In genomic region chr14:89013098-89013504, GRCh38 we compare ENCODE assay signal across 10 cellular contexts.
DNase-seq lines count a peak whose midpoint lies in the region; ATAC-seq and TF ChIP-seq lines count a peak whose summit lies in the region.
"Had no signal": no experiment of that assay in that cellular context is flagged by ENCODE, and none has a peak within 500 bp of the region (broad histone marks: within the 10 kb centered on the region; RNA-seq: fewer than 3 reads in every experiment).

No MANE protein-coding gene starts in this region.

- H2BK5ac ChIP-seq in mesenchymal stem cell (ENCODE audit: low read depth, low read length, poor library complexity, severe bottlenecking): no peak overlapping the region

- no peak for ATAC-seq in activated CD8-positive, alpha-beta T cell treated with anti-CD3 and anti-CD28 coated beads, Interleukin-2, amount 10 ng/mL, durations not matched to agents 7 days and 5 days
- no peak for ATAC-seq in GM18520 (IDR thresholded peaks at IDR 0.05; ENCODE audit: unreplicated experiment)
- no peak for ATAC-seq in naive thymus-derived CD8-positive, alpha-beta T cell
- ATAC-seq in natural killer cell treated with Interleukin-12 subunit alpha and Interleukin-12 subunit beta and Interleukin-15 and Interleukin-18, amount 100 ng/mL, for 72 hours: no peak

- no peak for TF ChIP-seq CTCF in suprapubic skin (IDR thresholded peaks at IDR 0.05)

- no peaks in the 10 kb centered on the region for H3K79me1 ChIP-seq in mesenchymal stem cell (replicated peaks; ENCODE audit: low read length, poor library complexity, severe bottlenecking)

- no peaks in the 10 kb centered on the region for H3K4me1 ChIP-seq in mesenchymal stem cell (ENCODE audit: control insufficient read depth, insufficient read depth, low read depth, low read length)
- H3K4me1 ChIP-seq in suprapubic skin: no peaks in the 10 kb centered on the region
- H3K4me1 ChIP-seq: ascending aorta had no signal

- no peak overlapping the region for H4K91ac ChIP-seq in mesenchymal stem cell (ENCODE audit: low read length)

- no peaks in the 10 kb centered on the region for H3K4me1 Mint-ChIP-seq in activated CD8-positive, alpha-beta T cell treated with anti-CD3 and anti-CD28 coated beads, Interleukin-2, amount 10 ng/mL, durations not matched to agents 7 days and 5 days (ENCODE audit: low read depth)
- H3K4me1 Mint-ChIP-seq in naive thymus-derived CD8-positive, alpha-beta T cell: peaks cover 0 to 5% (median 0%) of the 10 kb centered on the region in 4 donors
- peaks cover 3 to 4% of the 10 kb centered on the region in 2 donors for H3K4me1 Mint-ChIP-seq in natural killer cell treated with Interleukin-12 subunit alpha and Interleukin-12 subunit beta and Interleukin-15 and Interleukin-18, amount 100 ng/mL, for 72 hours (ENCODE audit: low read depth in 2 of 2)

- no peak overlapping the region for H2BK15ac ChIP-seq in mesenchymal stem cell (ENCODE audit: low read depth, poor library complexity, severe bottlenecking)

- 73% methylated on average over 7 of the region's 7 CpGs for WGBS in mesenchymal stem cell
- WGBS in suprapubic skin: 73% methylated on average over 7 of the region's 7 CpGs

- no peak overlapping the region for H4K8ac ChIP-seq in mesenchymal stem cell (ENCODE audit: low read length)

- no peak overlapping the region for H3K23ac ChIP-seq in mesenchymal stem cell (ENCODE audit: low read length in 2 of 2)

- H3K27me3 Mint-ChIP-seq in activated CD8-positive, alpha-beta T cell treated with anti-CD3 and anti-CD28 coated beads, Interleukin-2, amount 10 ng/mL, durations not matched to agents 7 days and 5 days (ENCODE audit: low read depth): peaks cover 23% of the 10 kb centered on the region
- H3K27me3 Mint-ChIP-seq in naive thymus-derived CD8-positive, alpha-beta T cell: peaks cover 4 to 20% (median 14%) of the 10 kb centered on the region in 5 donors
- peaks cover 24 to 44% of the 10 kb centered on the region in 2 donors for H3K27me3 Mint-ChIP-seq in natural killer cell treated with Interleukin-12 subunit alpha and Interleukin-12 subunit beta and Interleukin-15 and Interleukin-18, amount 100 ng/mL, for 72 hours

- H3K27ac ChIP-seq in mesenchymal stem cell (ENCODE audit: low read length, poor library complexity, severe bottlenecking) (no peak overlapping the region), suprapubic skin (no peak overlapping the region)
- H3K27ac ChIP-seq: ascending aorta, HL-60 had no signal

- H3K9me3 Mint-ChIP-seq in activated CD8-positive, alpha-beta T cell treated with anti-CD3 and anti-CD28 coated beads, Interleukin-2, amount 10 ng/mL, durations not matched to agents 7 days and 5 days (ENCODE audit: insufficient read depth): no peaks in the 10 kb centered on the region
- H3K9me3 Mint-ChIP-seq in naive thymus-derived CD8-positive, alpha-beta T cell: no peaks in the 10 kb centered on the region
- no peaks in the 10 kb centered on the region for H3K9me3 Mint-ChIP-seq in natural killer cell treated with Interleukin-12 subunit alpha and Interleukin-12 subunit beta and Interleukin-15 and Interleukin-18, amount 100 ng/mL, for 72 hours

- POLR2A ChIA-PET in activated CD8-positive, alpha-beta T cell treated with anti-CD3 and anti-CD28 coated beads, Interleukin-2, amount 10 ng/mL, durations not matched to agents 7 days and 5 days (lab: Charles Lee): no interaction called here
- POLR2A ChIA-PET in naive thymus-derived CD8-positive, alpha-beta T cell (lab: Charles Lee): no interaction called here

- no peak for TF ChIP-seq EP300 in suprapubic skin (IDR thresholded peaks at IDR 0.05)

- H3K14ac ChIP-seq in mesenchymal stem cell (ENCODE audit: low read length in 2 of 2): no peak overlapping the region

- H2BK120ac ChIP-seq in mesenchymal stem cell (ENCODE audit: low read depth, low read length): no peak overlapping the region

- H3K4me3 ChIP-seq in mesenchymal stem cell (ENCODE audit: insufficient read depth in 1 of 2, low read depth in 1 of 2, low read length in 2 of 2) (no peak overlapping the region), suprapubic skin (no peak overlapping the region)
- H3K4me3 ChIP-seq: ascending aorta had no signal

- no peak overlapping the region for H3K4ac ChIP-seq in mesenchymal stem cell (ENCODE audit: low read depth in 1 of 2, low read length in 2 of 2)

- no peak overlapping the region for H3K9ac ChIP-seq in mesenchymal stem cell (ENCODE audit: low read length)

- no peak overlapping the region for H3K4me3 Mint-ChIP-seq in activated CD8-positive, alpha-beta T cell treated with anti-CD3 and anti-CD28 coated beads, Interleukin-2, amount 10 ng/mL, durations not matched to agents 7 days and 5 days
- H3K4me3 Mint-ChIP-seq in naive thymus-derived CD8-positive, alpha-beta T cell: no peak overlapping the region
- H3K4me3 Mint-ChIP-seq in natural killer cell treated with Interleukin-12 subunit alpha and Interleukin-12 subunit beta and Interleukin-15 and Interleukin-18, amount 100 ng/mL, for 72 hours: no peak overlapping the region

- H2AFZ ChIP-seq in mesenchymal stem cell (ENCODE audit: low read depth, low read length): no peak overlapping the region

- H3K4me2 ChIP-seq in mesenchymal stem cell (ENCODE audit: low read length, poor library complexity, severe bottlenecking): no peak overlapping the region

- no peaks in the 10 kb centered on the region for H3K27me3 ChIP-seq in mesenchymal stem cell (ENCODE audit: control insufficient read depth in 1 of 2, insufficient read depth in 1 of 2, low read length in 2 of 2)
- peaks cover 16% of the 10 kb centered on the region for H3K27me3 ChIP-seq in suprapubic skin
- H3K27me3 ChIP-seq: ascending aorta had no signal

- DNase-seq in ELF-1 (ENCODE audit: low read depth, low spot score): peak; percentile 63
- DNase-seq in LHCN-M2 (ENCODE audit: low read depth): peak; percentile 33
- DNase-seq in activated CD8-positive, alpha-beta T cell treated with anti-CD3 and anti-CD28 coated beads, Interleukin-2, amount 10 ng/mL, durations not matched to agents 7 days and 5 days: peak; percentile 26
- DNase-seq in mesenchymal stem cell: peak; percentile 32
- DNase-seq in suprapubic skin (ENCODE audit: low spot score in 2 of 2): no peak
- DNase-seq in naive thymus-derived CD8-positive, alpha-beta T cell: no peak
- DNase-seq in natural killer cell treated with Interleukin-12 subunit alpha and Interleukin-12 subunit beta and Interleukin-15 and Interleukin-18, amount 100 ng/mL, for 72 hours (ENCODE audit: low spot score): no peak

- CTCF ChIA-PET in activated CD8-positive, alpha-beta T cell treated with anti-CD3 and anti-CD28 coated beads, Interleukin-2, amount 10 ng/mL, durations not matched to agents 7 days and 5 days (lab: Charles Lee): no interaction called here

- no peak overlapping the region for H2AK5ac ChIP-seq in mesenchymal stem cell (ENCODE audit: low read length, severe bottlenecking)

- H3K9me3 ChIP-seq in mesenchymal stem cell (ENCODE audit: control insufficient read depth, low read length) (no peaks in the 10 kb centered on the region), suprapubic skin (no peaks in the 10 kb centered on the region)
- H3K9me3 ChIP-seq: ascending aorta had no signal

- H3K36me3 ChIP-seq in mesenchymal stem cell (ENCODE audit: control insufficient read depth in 1 of 2, insufficient read depth in 2 of 2, low read depth in 1 of 2, low read length in 2 of 2) (no peaks in the 10 kb centered on the region), suprapubic skin (no peaks in the 10 kb centered on the region)
- H3K36me3 ChIP-seq: ascending aorta had no signal

- H3K36me3 Mint-ChIP-seq in activated CD8-positive, alpha-beta T cell treated with anti-CD3 and anti-CD28 coated beads, Interleukin-2, amount 10 ng/mL, durations not matched to agents 7 days and 5 days (ENCODE audit: low read depth): no peaks in the 10 kb centered on the region
- no peaks in the 10 kb centered on the region for H3K36me3 Mint-ChIP-seq in naive thymus-derived CD8-positive, alpha-beta T cell
- H3K36me3 Mint-ChIP-seq in natural killer cell treated with Interleukin-12 subunit alpha and Interleukin-12 subunit beta and Interleukin-15 and Interleukin-18, amount 100 ng/mL, for 72 hours: no peaks in the 10 kb centered on the region

- no peak for TF ChIP-seq POLR2A in suprapubic skin (IDR thresholded peaks at IDR 0.05)

- no peak overlapping the region for H3K18ac ChIP-seq in mesenchymal stem cell (ENCODE audit: low read depth in 1 of 2, low read length in 2 of 2)

- no peak overlapping the region for H2BK12ac ChIP-seq in mesenchymal stem cell (ENCODE audit: low read length in 2 of 2)

- H3K27ac Mint-ChIP-seq in activated CD8-positive, alpha-beta T cell treated with anti-CD3 and anti-CD28 coated beads, Interleukin-2, amount 10 ng/mL, durations not matched to agents 7 days and 5 days: no peak overlapping the region
- H3K27ac Mint-ChIP-seq in naive thymus-derived CD8-positive, alpha-beta T cell: no peak overlapping the region
- H3K27ac Mint-ChIP-seq in natural killer cell treated with Interleukin-12 subunit alpha and Interleukin-12 subunit beta and Interleukin-15 and Interleukin-18, amount 100 ng/mL, for 72 hours: no peak overlapping the region

Comparison
In these comparisons a context has a peak if more than half of its experiments do, and no peak if none do; other contexts are left out.
1. DNase-seq: peak in ELF-1 (single experiment), LHCN-M2 (single experiment), activated CD8-positive, alpha-beta T cell treated with anti-CD3 and anti-CD28 coated beads, Interleukin-2, amount 10 ng/mL, durations not matched to agents 7 days and 5 days (single experiment) and mesenchymal stem cell (single experiment); none in suprapubic skin (0 of 2), naive thymus-derived CD8-positive, alpha-beta T cell (0 of 10) and natural killer cell treated with Interleukin-12 subunit alpha and Interleukin-12 subunit beta and Interleukin-15 and Interleukin-18, amount 100 ng/mL, for 72 hours (single experiment).